In genomic region chr6:7910654-7911344, GRCh38 we compare ENCODE assay signal across 8 cellular contexts. TPM values are rescaled to one million over a fixed set of nuclear protein-coding genes. Genes with fewer than 3 reads are reported as not detected.
DNase-seq lines count a peak whose midpoint lies in the region; ATAC-seq and TF ChIP-seq lines count a peak whose summit lies in the region.

TSS of gene TXNDC5 (minus strand) at chr6:7910788. CDS start at chr6:7910776, 12 bp downstream.

- DNase-seq in NCI-H524 (lab: John Stamatoyannopoulos, UW): peak; percentile 35 to 66
- no peak for DNase-seq in NCI-H524 treated with DMSO at 0.1 percent for 48 hours (lab: John Stamatoyannopoulos, UW)
- peak; percentile 73 for DNase-seq in NCI-H2171 (lab: John Stamatoyannopoulos, UW)
- peak; percentile 51 for DNase-seq in activated CD4-positive, alpha-beta T cell treated with anti-CD3 and anti-CD28 coated beads for 1 hour
- DNase-seq in chondrocyte (ENCODE audit: low spot score): no peak
- DNase-seq in kidney glomerular epithelial cell (lab: John Stamatoyannopoulos, UW): peak; percentile 28
- peak; percentile 24 to 69 for DNase-seq in stimulated activated CD4-positive, alpha-beta T cell treated with anti-CD3 and anti-CD28 coated beads, Interleukin-15, amount 100 ng/mL, for 48 hours (ENCODE audit: low read depth in 2 of 2)

- H3K27ac Mint-ChIP-seq in chondrocyte (ENCODE audit: unreplicated experiment): peak within 1 kb of the TSS; percentile 76

- TF ChIP-seq CTCF in chondrocyte (IDR thresholded peaks at IDR 0.05): no peak

- H3K36me3 Mint-ChIP-seq in chondrocyte (ENCODE audit: low read depth): no peaks in the 10 kb centered on the region

- peak; percentile 58 for ATAC-seq in HG02981 (IDR thresholded peaks at IDR 0.05; ENCODE audit: unreplicated experiment)

- peak within 1 kb of the TSS; percentile 94 for H3K4me3 Mint-ChIP-seq in chondrocyte (ENCODE audit: unreplicated experiment)

- H3K9me3 Mint-ChIP-seq in chondrocyte (ENCODE audit: low read depth): no peaks in the 10 kb centered on the region

- no peaks in the 10 kb centered on the region for H3K27me3 Mint-ChIP-seq in chondrocyte (ENCODE audit: low read depth)

- H3K4me1 Mint-ChIP-seq in chondrocyte (ENCODE audit: low read depth): peaks cover 24% of the 10 kb centered on the region

RNA-seq across cellular contexts. Expression of gene TXNDC5, which starts in this region (rescaled TPM):
- total RNA-seq in chondrocyte: 226 to 231 TPM (median 230 TPM) in 3 replicates

Comparison
In these comparisons a context has a peak if more than half of its experiments do, and no peak if none do; other contexts are left out.
1. DNase-seq: peak in NCI-H524 (2 of 2), NCI-H2171 (single experiment), activated CD4-positive, alpha-beta T cell treated with anti-CD3 and anti-CD28 coated beads for 1 hour (single experiment), kidney glomerular epithelial cell (single experiment) and stimulated activated CD4-positive, alpha-beta T cell treated with anti-CD3 and anti-CD28 coated beads, Interleukin-15, amount 100 ng/mL, for 48 hours (2 of 2); none in NCI-H524 treated with DMSO at 0.1 percent for 48 hours (single experiment) and chondrocyte (single experiment).